8 cellular contexts compared by ENCODE assay signal in the genomic region with DNA sequence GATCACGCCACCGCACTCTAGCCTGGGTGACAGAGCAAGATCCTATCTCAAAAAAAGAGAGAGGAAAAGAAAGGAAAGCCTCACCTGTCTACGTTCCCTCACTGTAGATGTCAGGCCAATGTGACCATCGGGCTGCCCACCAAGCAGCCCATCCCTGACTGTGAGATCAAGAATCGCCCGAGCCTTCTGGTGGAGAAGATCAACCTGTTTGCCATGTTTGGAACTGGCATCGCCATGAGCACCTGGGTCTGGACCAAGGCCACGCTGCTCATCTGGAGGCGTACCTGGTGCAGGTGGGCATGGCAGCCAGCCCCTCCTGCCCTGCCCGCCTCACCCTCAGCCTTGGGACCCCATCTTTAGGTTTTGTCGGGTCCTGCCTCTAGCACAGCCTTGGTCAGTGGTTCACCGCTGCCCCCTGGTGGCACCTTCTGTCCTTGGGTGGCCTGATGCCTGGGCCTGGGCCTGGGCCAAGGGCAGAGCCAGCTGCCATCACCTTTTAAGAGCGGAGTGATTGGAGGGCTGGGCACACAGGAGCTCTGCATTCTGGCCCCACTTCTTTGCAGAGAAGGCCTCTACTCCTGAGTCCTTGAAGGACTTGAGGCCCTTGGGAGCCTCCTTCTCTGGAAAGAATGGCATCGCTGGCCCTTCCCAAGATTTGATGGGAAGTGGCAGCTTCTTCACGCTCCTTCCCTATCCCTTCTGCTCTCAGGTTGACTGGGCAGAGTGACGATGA. TPM values are rescaled to one million over a fixed set of nuclear protein-coding genes. Genes with fewer than 3 reads are reported as not detected.
DNase-seq lines count a peak whose midpoint lies in the region; ATAC-seq and TF ChIP-seq lines count a peak whose summit lies in the region.

No MANE protein-coding gene starts in this region.

- H3K4me1 Mint-ChIP-seq in brain, result peaks cover 7% of the 10 kb centered on the region

- peaks cover 37% of the 10 kb centered on the region for H3K36me3 Mint-ChIP-seq in brain

- no peak for ATAC-seq in HG03280 (IDR thresholded peaks at IDR 0.05; ENCODE audit: unreplicated experiment)

- no peak overlapping the region for H3K9ac ChIP-seq in MM.1S (ENCODE audit: low read length)

- H3K4me2 ChIP-seq in MM.1S (ENCODE audit: low read depth, low read length), result no peak overlapping the region

- no peaks in the 10 kb centered on the region for H3K79me2 ChIP-seq in MM.1S (ENCODE audit: low read length)

- H3K27me3 Mint-ChIP-seq in brain, result peaks cover 6% of the 10 kb centered on the region

- no peaks in the 10 kb centered on the region for H3K36me3 ChIP-seq in MM.1S (replicated peaks; ENCODE audit: insufficient read depth, low read length)

- H3K4me1 ChIP-seq in MM.1S (ENCODE audit: low read length), result no peaks in the 10 kb centered on the region

- H4K20me1 ChIP-seq in MM.1S (ENCODE audit: insufficient read depth, low read length), result no peaks in the 10 kb centered on the region

- H3F3A ChIP-seq in MM.1S (ENCODE audit: insufficient read depth, low read length), result no peaks in the 10 kb centered on the region

- in situ Hi-C loops in GM13977 (cut with MboI; ENCODE audit: low pct_unique_long_range_greater_than_20kb, low sequenced_read_pairs, unreplicated experiment), result loop anchor here (25.0 kb wide), 1 partner anchor 252 kb away; no protein-coding TSS in a partner anchor

- TF ChIP-seq CTCF in AG04449 (IDR thresholded peaks at IDR 0.05; ENCODE audit: insufficient read depth, low read length, missing control alignments) (peak; percentile 93), GM13977 (IDR thresholded peaks at IDR 0.05; ENCODE audit: extremely low read depth, insufficient read depth, missing control alignments) (peak; percentile 94), MM.1S (IDR thresholded peaks at IDR 0.05; ENCODE audit: low read length) (peak; percentile 98), VCaP (conservative IDR thresholded peaks at IDR 0.05) (peak; percentile 91), brain (conservative IDR thresholded peaks at IDR 0.05) (peak; percentile 80 to 89)

- H2AFZ ChIP-seq in MM.1S (ENCODE audit: low read length), result no peak overlapping the region; the same call in 1 of the 2 replicates

- H3K27ac Mint-ChIP-seq in brain, result peak overlapping the region in 1 of 5 experiments; percentile 44

- POLR2A ChIA-PET in AG04449 (lab: Yijun Ruan, JAX), result no interaction called here

- H3K9me3 Mint-ChIP-seq in brain, result peaks cover 0 to 4% (median 0%) of the 10 kb centered on the region in 5 experiments

- H3K27ac ChIP-seq in MM.1S (ENCODE audit: low read length), result no peak overlapping the region
- no peak overlapping the region for H3K27ac ChIP-seq in VCaP

- DNase-seq in AG04449 (ENCODE audit: low read depth, low spot score) (no peak), GM13977 (ENCODE audit: low spot score) (peak; percentile 89), MM.1S (peak; percentile 81), islet precursor cell (peak; percentile 83)
- DNase-seq in stimulated activated CD4-positive, alpha-beta T cell treated with anti-CD3 and anti-CD28 coated beads, Interleukin-1b, Interleukin-23, amount 100 ng/mL, for 48 hours, result peak; percentile 72

- H3K4me3 Mint-ChIP-seq in brain, result no peak overlapping the region

- CTCF ChIA-PET in AG04449 (lab: Yijun Ruan, JAX), result interaction anchor here (0.6 to 12.9 kb wide), 24 partner anchors 8 to 426 kb away, joined by 3 to 297 read pairs (median 4); a partner anchor contains a TSS

- no peaks in the 10 kb centered on the region for H3K9me3 ChIP-seq in MM.1S (replicated peaks; ENCODE audit: insufficient read depth, low read length)

- H3K27me3 ChIP-seq in MM.1S (replicated peaks; ENCODE audit: insufficient read depth, low read length), result no peaks in the 10 kb centered on the region

- H3K9me2 ChIP-seq in MM.1S (replicated peaks; ENCODE audit: insufficient read depth, low read length), result no peaks in the 10 kb centered on the region

- H3K4me3 ChIP-seq in AG04449 (ENCODE audit: low read depth, low read length) (no peak overlapping the region), MM.1S (ENCODE audit: low read length) (no peak overlapping the region)

RNA-seq across cellular contexts. Expression of a gene that starts 14.4 kb away (rescaled TPM):
- 21.2 TPM for polyA plus RNA-seq in brain (ENCODE audit: insufficient read depth, low read depth, low replicate concordance)

RNA-seq across cellular contexts. Expression of a gene that starts 22.0 kb away (rescaled TPM):
- polyA plus RNA-seq in brain (ENCODE audit: insufficient read depth, low read depth, low replicate concordance), result 6.1 TPM
